Comparison of ENCODE assay signal across 1 cellular context in the genomic region with DNA sequence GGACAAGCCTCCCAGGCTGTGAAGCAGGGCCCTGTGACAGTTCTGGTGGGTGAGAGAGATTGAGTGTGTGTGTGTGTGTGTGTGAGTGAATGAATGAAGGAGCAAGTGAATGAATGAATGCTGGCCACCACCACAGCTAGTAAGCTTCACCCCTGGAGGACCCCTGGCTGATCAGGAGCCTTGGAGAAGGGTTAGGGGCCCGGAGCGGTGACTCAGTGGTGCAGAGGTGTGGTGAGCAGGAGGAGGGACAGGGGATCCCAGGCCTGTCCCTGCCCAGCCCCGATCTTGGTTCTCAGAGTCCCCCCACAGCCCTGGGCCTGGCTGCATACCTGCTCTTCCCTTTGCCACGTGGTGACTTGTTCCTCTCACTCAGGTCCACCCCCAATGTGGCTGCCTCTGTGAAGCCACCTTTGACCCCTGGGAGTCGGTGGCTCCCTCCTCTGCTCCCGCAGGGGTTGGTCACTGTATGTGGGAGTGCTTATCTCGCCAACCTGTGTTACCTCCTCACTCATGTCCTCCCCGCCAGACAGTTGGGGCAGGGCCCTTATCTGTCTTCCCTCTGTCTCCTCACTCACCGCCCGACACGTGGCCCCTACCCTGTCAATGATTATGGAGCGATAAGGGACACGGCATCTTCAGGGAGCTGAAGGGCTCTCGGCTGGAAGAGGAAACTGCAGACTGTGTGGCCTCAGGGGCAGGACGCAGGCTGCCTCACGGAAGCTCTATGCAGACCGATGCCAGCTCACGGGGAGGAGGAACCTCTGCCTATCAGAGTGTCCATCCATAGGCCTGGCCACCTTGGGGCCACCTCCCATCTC.
TF ChIP-seq lines count a peak whose summit lies in the region.

No MANE protein-coding gene starts in this region.

TF ChIP-seq in HepG2, 621 proteins besides CTCF, POLR2A, EP300 and RAD21 (continued from another document and continues in another):
- TF ChIP-seq, protein P1, sequence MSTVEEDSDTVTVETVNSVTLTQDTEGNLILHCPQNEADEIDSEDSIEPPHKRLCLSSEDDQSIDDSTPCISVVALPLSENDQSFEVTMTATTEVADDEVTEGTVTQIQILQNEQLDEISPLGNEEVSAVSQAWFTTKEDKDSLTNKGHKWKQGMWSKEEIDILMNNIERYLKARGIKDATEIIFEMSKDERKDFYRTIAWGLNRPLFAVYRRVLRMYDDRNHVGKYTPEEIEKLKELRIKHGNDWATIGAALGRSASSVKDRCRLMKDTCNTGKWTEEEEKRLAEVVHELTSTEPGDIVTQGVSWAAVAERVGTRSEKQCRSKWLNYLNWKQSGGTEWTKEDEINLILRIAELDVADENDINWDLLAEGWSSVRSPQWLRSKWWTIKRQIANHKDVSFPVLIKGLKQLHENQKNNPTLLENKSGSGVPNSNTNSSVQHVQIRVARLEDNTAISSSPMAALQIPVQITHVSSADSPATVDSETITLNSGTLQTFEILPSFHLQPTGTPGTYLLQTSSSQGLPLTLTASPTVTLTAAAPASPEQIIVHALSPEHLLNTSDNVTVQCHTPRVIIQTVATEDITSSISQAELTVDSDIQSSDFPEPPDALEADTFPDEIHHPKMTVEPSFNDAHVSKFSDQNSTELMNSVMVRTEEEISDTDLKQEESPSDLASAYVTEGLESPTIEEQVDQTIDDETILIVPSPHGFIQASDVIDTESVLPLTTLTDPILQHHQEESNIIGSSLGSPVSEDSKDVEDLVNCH (CRISPR knock-in tag; IDR thresholded peaks at IDR 0.05), result no peak
- peak; percentile 43 for TF ChIP-seq TEAD3 (CRISPR knock-in tag; optimal IDR thresholded peaks at IDR 0.05; ENCODE audit: borderline replicate concordance)
- TF ChIP-seq, protein P2, sequence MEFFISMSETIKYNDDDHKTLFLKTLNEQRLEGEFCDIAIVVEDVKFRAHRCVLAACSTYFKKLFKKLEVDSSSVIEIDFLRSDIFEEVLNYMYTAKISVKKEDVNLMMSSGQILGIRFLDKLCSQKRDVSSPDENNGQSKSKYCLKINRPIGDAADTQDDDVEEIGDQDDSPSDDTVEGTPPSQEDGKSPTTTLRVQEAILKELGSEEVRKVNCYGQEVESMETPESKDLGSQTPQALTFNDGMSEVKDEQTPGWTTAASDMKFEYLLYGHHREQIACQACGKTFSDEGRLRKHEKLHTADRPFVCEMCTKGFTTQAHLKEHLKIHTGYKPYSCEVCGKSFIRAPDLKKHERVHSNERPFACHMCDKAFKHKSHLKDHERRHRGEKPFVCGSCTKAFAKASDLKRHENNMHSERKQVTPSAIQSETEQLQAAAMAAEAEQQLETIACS (CRISPR knock-in tag; IDR thresholded peaks at IDR 0.05), result no peak
- peak; percentile 24; the same call in 1 of the 2 replicates for TF ChIP-seq ZBTB7B (CRISPR knock-in tag; IDR thresholded peaks at IDR 0.05)
- TF ChIP-seq PHB2 (IDR thresholded peaks at IDR 0.05; ENCODE audit: partially characterized antibody), result no peak
- TF ChIP-seq, protein P3, sequence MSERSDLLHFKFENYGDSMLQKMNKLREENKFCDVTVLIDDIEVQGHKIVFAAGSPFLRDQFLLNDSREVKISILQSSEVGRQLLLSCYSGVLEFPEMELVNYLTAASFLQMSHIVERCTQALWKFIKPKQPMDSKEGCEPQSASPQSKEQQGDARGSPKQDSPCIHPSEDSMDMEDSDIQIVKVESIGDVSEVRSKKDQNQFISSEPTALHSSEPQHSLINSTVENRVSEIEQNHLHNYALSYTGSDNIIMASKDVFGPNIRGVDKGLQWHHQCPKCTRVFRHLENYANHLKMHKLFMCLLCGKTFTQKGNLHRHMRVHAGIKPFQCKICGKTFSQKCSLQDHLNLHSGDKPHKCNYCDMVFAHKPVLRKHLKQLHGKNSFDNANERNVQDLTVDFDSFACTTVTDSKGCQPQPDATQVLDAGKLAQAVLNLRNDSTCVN (CRISPR knock-in tag; IDR thresholded peaks at IDR 0.05; ENCODE audit: borderline replicate concordance), result no peak
- no peak for TF ChIP-seq CCAR2 (optimal IDR thresholded peaks at IDR 0.05; ENCODE audit: low read depth, low read length)
- no peak for TF ChIP-seq FOXJ3 (CRISPR knock-in tag; IDR thresholded peaks at IDR 0.05; ENCODE audit: borderline replicate concordance)
- TF ChIP-seq RBM22 (optimal IDR thresholded peaks at IDR 0.05; ENCODE audit: low read length), result no peak
- TF ChIP-seq, protein P4, sequence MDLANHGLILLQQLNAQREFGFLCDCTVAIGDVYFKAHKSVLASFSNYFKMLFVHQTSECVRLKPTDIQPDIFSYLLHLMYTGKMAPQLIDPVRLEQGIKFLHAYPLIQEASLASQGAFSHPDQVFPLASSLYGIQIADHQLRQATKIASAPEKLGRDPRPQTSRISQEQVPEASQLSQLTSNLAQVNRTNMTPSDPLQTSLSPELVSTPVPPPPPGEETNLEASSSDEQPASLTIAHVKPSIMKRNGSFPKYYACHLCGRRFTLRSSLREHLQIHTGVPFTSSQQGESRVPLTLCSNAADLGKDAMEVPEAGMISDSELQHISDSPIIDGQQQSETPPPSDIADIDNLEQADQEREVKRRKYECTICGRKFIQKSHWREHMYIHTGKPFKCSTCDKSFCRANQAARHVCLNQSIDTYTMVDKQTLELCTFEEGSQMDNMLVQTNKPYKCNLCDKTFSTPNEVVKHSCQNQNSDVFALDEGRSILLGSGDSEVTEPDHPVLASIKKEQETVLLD (CRISPR knock-in tag; IDR thresholded peaks at IDR 0.05; ENCODE audit: low read depth), result no peak
- peak; percentile 76; the same call in 1 of the 2 replicates for TF ChIP-seq MYC (CRISPR knock-in tag; IDR thresholded peaks at IDR 0.05; ENCODE audit: borderline replicate concordance)
- no peak; the same call in 1 of the 2 replicates for TF ChIP-seq KDM2A (CRISPR knock-in tag; IDR thresholded peaks at IDR 0.05; ENCODE audit: borderline replicate concordance, low read depth)
- no peak for TF ChIP-seq KLF15 (CRISPR knock-in tag; IDR thresholded peaks at IDR 0.05; ENCODE audit: borderline replicate concordance)
- TF ChIP-seq, protein P5, sequence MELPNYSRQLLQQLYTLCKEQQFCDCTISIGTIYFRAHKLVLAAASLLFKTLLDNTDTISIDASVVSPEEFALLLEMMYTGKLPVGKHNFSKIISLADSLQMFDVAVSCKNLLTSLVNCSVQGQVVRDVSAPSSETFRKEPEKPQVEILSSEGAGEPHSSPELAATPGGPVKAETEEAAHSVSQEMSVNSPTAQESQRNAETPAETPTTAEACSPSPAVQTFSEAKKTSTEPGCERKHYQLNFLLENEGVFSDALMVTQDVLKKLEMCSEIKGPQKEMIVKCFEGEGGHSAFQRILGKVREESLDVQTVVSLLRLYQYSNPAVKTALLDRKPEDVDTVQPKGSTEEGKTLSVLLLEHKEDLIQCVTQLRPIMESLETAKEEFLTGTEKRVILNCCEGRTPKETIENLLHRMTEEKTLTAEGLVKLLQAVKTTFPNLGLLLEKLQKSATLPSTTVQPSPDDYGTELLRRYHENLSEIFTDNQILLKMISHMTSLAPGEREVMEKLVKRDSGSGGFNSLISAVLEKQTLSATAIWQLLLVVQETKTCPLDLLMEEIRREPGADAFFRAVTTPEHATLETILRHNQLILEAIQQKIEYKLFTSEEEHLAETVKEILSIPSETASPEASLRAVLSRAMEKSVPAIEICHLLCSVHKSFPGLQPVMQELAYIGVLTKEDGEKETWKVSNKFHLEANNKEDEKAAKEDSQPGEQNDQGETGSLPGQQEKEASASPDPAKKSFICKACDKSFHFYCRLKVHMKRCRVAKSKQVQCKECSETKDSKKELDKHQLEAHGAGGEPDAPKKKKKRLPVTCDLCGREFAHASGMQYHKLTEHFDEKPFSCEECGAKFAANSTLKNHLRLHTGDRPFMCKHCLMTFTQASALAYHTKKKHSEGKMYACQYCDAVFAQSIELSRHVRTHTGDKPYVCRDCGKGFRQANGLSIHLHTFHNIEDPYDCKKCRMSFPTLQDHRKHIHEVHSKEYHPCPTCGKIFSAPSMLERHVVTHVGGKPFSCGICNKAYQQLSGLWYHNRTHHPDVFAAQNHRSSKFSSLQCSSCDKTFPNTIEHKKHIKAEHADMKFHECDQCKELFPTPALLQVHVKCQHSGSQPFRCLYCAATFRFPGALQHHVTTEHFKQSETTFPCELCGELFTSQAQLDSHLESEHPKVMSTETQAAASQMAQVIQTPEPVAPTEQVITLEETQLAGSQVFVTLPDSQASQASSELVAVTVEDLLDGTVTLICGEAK (IDR thresholded peaks at IDR 0.05), result no peak
- TF ChIP-seq, protein P5 (CRISPR knock-in tag; IDR thresholded peaks at IDR 0.05), result 0 out of 2 replicates have a peak, but pooled peaks have one; percentile 15
- no peak for TF ChIP-seq TCF7 (IDR thresholded peaks at IDR 0.05; ENCODE audit: low read depth)
- no peak; the same call in 1 of the 2 replicates for TF ChIP-seq ZNF350 (CRISPR knock-in tag; IDR thresholded peaks at IDR 0.05; ENCODE audit: borderline replicate concordance, low read depth)
- TF ChIP-seq ZNF709 (CRISPR knock-in tag; IDR thresholded peaks at IDR 0.05), result no peak
- TF ChIP-seq NCOR1 (IDR thresholded peaks at IDR 0.05; ENCODE audit: borderline replicate concordance, low read length), result no peak
- no peak for TF ChIP-seq ZFP37 (CRISPR knock-in tag; IDR thresholded peaks at IDR 0.05; ENCODE audit: borderline replicate concordance)
- no peak for TF ChIP-seq RAD51 (IDR thresholded peaks at IDR 0.05; ENCODE audit: borderline replicate concordance)
- no peak for TF ChIP-seq ZEB1 (IDR thresholded peaks at IDR 0.05; ENCODE audit: insufficient replicate concordance, low read depth)
- TF ChIP-seq PCBP1 (IDR thresholded peaks at IDR 0.05; ENCODE audit: borderline replicate concordance, low read depth, low read length), result no peak
- no peak for TF ChIP-seq TOPORS (CRISPR knock-in tag; IDR thresholded peaks at IDR 0.05)
- no peak for TF ChIP-seq DR1 (CRISPR knock-in tag; IDR thresholded peaks at IDR 0.05)
- peak; percentile 68; the same call in 1 of the 2 replicates for TF ChIP-seq ZNF296 (CRISPR knock-in tag; conservative IDR thresholded peaks at IDR 0.05)
- TF ChIP-seq, protein P6, sequence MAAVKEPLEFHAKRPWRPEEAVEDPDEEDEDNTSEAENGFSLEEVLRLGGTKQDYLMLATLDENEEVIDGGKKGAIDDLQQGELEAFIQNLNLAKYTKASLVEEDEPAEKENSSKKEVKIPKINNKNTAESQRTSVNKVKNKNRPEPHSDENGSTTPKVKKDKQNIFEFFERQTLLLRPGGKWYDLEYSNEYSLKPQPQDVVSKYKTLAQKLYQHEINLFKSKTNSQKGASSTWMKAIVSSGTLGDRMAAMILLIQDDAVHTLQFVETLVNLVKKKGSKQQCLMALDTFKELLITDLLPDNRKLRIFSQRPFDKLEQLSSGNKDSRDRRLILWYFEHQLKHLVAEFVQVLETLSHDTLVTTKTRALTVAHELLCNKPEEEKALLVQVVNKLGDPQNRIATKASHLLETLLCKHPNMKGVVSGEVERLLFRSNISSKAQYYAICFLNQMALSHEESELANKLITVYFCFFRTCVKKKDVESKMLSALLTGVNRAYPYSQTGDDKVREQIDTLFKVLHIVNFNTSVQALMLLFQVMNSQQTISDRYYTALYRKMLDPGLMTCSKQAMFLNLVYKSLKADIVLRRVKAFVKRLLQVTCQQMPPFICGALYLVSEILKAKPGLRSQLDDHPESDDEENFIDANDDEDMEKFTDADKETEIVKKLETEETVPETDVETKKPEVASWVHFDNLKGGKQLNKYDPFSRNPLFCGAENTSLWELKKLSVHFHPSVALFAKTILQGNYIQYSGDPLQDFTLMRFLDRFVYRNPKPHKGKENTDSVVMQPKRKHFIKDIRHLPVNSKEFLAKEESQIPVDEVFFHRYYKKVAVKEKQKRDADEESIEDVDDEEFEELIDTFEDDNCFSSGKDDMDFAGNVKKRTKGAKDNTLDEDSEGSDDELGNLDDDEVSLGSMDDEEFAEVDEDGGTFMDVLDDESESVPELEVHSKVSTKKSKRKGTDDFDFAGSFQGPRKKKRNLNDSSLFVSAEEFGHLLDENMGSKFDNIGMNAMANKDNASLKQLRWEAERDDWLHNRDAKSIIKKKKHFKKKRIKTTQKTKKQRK (IDR thresholded peaks at IDR 0.05; ENCODE audit: low read length), result no peak
- TF ChIP-seq, protein P7, sequence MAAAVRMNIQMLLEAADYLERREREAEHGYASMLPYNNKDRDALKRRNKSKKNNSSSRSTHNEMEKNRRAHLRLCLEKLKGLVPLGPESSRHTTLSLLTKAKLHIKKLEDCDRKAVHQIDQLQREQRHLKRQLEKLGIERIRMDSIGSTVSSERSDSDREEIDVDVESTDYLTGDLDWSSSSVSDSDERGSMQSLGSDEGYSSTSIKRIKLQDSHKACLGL (CRISPR knock-in tag; IDR thresholded peaks at IDR 0.05), result 0 out of 2 replicates have a peak, but pooled peaks have one; percentile 15
- no peak for TF ChIP-seq ATF7-NPFF (CRISPR knock-in tag; IDR thresholded peaks at IDR 0.05; ENCODE audit: low read depth)
- peak; percentile 54 for TF ChIP-seq HNF4A (CRISPR knock-in tag; IDR thresholded peaks at IDR 0.05)
- no peak for TF ChIP-seq PCBP2 (optimal IDR thresholded peaks at IDR 0.05; ENCODE audit: low read depth, low read length, poor library complexity, severe bottlenecking)
- TF ChIP-seq TCF12 (IDR thresholded peaks at IDR 0.05), result no peak
- TF ChIP-seq TCF12 (CRISPR knock-in tag; IDR thresholded peaks at IDR 0.05), result no peak
- TF ChIP-seq, protein P8, sequence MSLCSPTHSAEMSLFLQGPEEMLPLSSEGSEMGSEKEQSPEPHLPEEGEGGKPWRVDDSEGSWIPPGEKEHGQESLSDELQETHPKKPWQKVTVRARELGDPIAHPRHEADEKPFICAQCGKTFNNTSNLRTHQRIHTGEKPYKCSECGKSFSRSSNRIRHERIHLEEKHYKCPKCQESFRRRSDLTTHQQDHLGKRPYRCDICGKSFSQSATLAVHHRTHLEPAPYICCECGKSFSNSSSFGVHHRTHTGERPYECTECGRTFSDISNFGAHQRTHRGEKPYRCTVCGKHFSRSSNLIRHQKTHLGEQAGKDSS (CRISPR knock-in tag; IDR thresholded peaks at IDR 0.05; ENCODE audit: borderline replicate concordance, low read depth), result no peak
- no peak for TF ChIP-seq KMT2B (CRISPR knock-in tag; IDR thresholded peaks at IDR 0.05)
- TF ChIP-seq KLF9 (CRISPR knock-in tag; IDR thresholded peaks at IDR 0.05; ENCODE audit: low read depth), result no peak
- TF ChIP-seq ZNF30 (CRISPR knock-in tag; IDR thresholded peaks at IDR 0.05), result no peak
